Comparison of ENCODE assay signal across 26 cellular contexts in genomic region chr1:217370757-217371156, GRCh38.
DNase-seq lines count a peak whose midpoint lies in the region; ATAC-seq, FAIRE-seq and TF ChIP-seq lines count a peak whose summit lies in the region.
"Had no signal": no experiment of that assay in that cellular context is flagged by ENCODE, and none has a peak within 500 bp of the region (broad histone marks: within the 10 kb centered on the region; RNA-seq: fewer than 3 reads in every experiment).

No MANE protein-coding gene starts in this region.

- peaks cover 16% of the 10 kb centered on the region for H3K4me1 Mint-ChIP-seq in progenitor cell of endocrine pancreas (ENCODE audit: low read depth)
- H3K4me1 Mint-ChIP-seq: CD14-positive monocyte had no signal

- H3K9me3 ChIP-seq in kidney (ENCODE audit: control insufficient read depth in 1 of 2, low read length in 2 of 2): peaks cover 0 to 11% of the 10 kb centered on the region in 2 donors
- H3K9me3 ChIP-seq: A549, BE2C, HAP-1 had no signal

- intact Hi-C loops in Right ventricle myocardium inferior (cut with DNase I) (no loop called here), left ventricle myocardium superior (cut with micrococcal nuclease) (no loop called here), kidney (cut with DNase I) (no loop called here)

- H3K27me3 Mint-ChIP-seq in progenitor cell of endocrine pancreas: no peaks in the 10 kb centered on the region
- H3K27me3 Mint-ChIP-seq: CD4-positive, alpha-beta T cell; CD8-positive, alpha-beta memory T cell had no signal

- H3K4me3 Mint-ChIP-seq in progenitor cell of endocrine pancreas (ENCODE audit: low read depth): no peak overlapping the region
- H3K4me3 Mint-ChIP-seq: CD14-positive monocyte; CD4-positive, alpha-beta T cell; CD8-positive, alpha-beta memory T cell; HFFc6 had no signal

- DNase-seq in Right ventricle myocardium inferior (ENCODE audit: missing footprints) (peak; percentile 55), left ventricle myocardium superior (no peak), kidney (peak; percentile 39), progenitor cell of endocrine pancreas (ENCODE audit: low spot score, unreplicated experiment) (no peak)
- DNase-seq: 8988T; ACHN; AML-193; BE2C; Calu3; CD4-positive, alpha-beta T cell; CD8-positive, alpha-beta memory T cell; COR-L47; DMS53; DMS79 treated with DMSO at 0.1 percent for 48 hours; GF-D8; GOT3; HFFc6 had no signal

- H3K4me1 ChIP-seq in kidney (ENCODE audit: control insufficient read depth in 1 of 2, insufficient read depth in 1 of 2, low read depth in 1 of 2, low read length in 2 of 2): no peaks in the 10 kb centered on the region
- H3K4me1 ChIP-seq: A549; BE2C; BLaER1 treated with 17β-estradiol and CSF1 and Interleukin-3, amounts not matched to agents 10 nM and 100 nM; HAP-1 had no signal

- no peak overlapping the region for H3K27ac ChIP-seq in kidney (ENCODE audit: low read depth in 2 of 2, low read length in 2 of 2)
- H3K27ac ChIP-seq: A549; BLaER1 treated with 17β-estradiol and CSF1 and Interleukin-3, amounts not matched to agents 10 nM and 100 nM had no signal

- H3K9ac ChIP-seq in kidney (ENCODE audit: low read length in 2 of 2): no peak overlapping the region
- H3K9ac ChIP-seq: BLaER1 treated with 17β-estradiol and CSF1 and Interleukin-3, amounts not matched to agents 10 nM and 100 nM had no signal

- no peaks in the 10 kb centered on the region for H3K36me3 Mint-ChIP-seq in progenitor cell of endocrine pancreas (ENCODE audit: insufficient read depth)
- H3K36me3 Mint-ChIP-seq: CD14-positive monocyte; CD8-positive, alpha-beta memory T cell had no signal

- TF ChIP-seq CTCF in kidney (IDR thresholded peaks at IDR 0.05; ENCODE audit: borderline replicate concordance, extremely low read depth, insufficient read depth) (no peak), progenitor cell of endocrine pancreas (IDR thresholded peaks at IDR 0.05; ENCODE audit: unreplicated experiment) (no peak)

- H3K9me3 Mint-ChIP-seq in progenitor cell of endocrine pancreas (ENCODE audit: low read depth): no peaks in the 10 kb centered on the region

- no peak for ATAC-seq in Right ventricle myocardium inferior
- no peak for ATAC-seq in left ventricle myocardium superior
- ATAC-seq in HG02571 (IDR thresholded peaks at IDR 0.05; ENCODE audit: unreplicated experiment): no peak
- no peak for ATAC-seq in HG02759 (IDR thresholded peaks at IDR 0.05; ENCODE audit: unreplicated experiment)
- ATAC-seq: A549 had no signal

- no peak for FAIRE-seq in kidney (lab: Jason Lieb, UNC)
- FAIRE-seq: A549, GM12891, GM18507, H54 had no signal

- no peak overlapping the region for H3K4me3 ChIP-seq in kidney (ENCODE audit: low read length in 2 of 2)
- H3K4me3 ChIP-seq: A549; BLaER1 treated with 17β-estradiol and CSF1 and Interleukin-3, amounts not matched to agents 10 nM and 100 nM; HAP-1 had no signal

- no peaks in the 10 kb centered on the region for H3K36me3 ChIP-seq in kidney (ENCODE audit: control insufficient read depth in 1 of 2, insufficient read depth in 2 of 2, low read length in 2 of 2)
- H3K36me3 ChIP-seq: BE2C; BLaER1 treated with 17β-estradiol and CSF1 and Interleukin-3, amounts not matched to agents 10 nM and 100 nM; HAP-1 had no signal

- peak overlapping the region; percentile 78 for H3K27ac Mint-ChIP-seq in progenitor cell of endocrine pancreas
- H3K27ac Mint-ChIP-seq: CD14-positive monocyte; CD4-positive, alpha-beta T cell; CD8-positive, alpha-beta memory T cell; HFFc6 had no signal

Comparison
In these comparisons a context has a peak if more than half of its experiments do, and no peak if none do; other contexts are left out.
1. DNase-seq: peak in Right ventricle myocardium inferior (single experiment) and kidney (single experiment); none in left ventricle myocardium superior (single experiment) and progenitor cell of endocrine pancreas (single experiment).